In the genomic region with DNA sequence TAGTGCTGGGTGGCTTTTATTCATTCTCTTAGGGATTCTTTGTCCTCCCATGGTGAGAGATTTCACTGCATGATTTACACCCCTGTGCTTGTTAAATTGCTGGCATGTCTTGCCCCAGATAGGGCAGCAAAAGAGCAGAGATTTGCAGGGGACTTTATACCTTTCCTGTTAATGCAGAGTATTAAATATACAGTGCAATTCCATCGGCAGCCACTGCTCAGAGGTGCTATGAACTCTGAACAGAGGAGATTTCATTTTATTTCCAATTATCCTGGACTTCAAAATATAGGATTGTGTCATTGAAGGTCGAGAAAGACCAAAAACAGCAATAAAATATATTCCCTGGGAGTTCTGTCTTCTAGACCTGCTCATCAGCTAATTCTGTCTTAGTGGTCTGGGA, we compare ENCODE assay signal across 21 cellular contexts.
DNase-seq lines count a peak whose midpoint lies in the region; ATAC-seq, FAIRE-seq and TF ChIP-seq lines count a peak whose summit lies in the region.
"Had no signal": no experiment of that assay in that cellular context is flagged by ENCODE, and none has a peak within 500 bp of the region (broad histone marks: within the 10 kb centered on the region; RNA-seq: fewer than 3 reads in every experiment).

No MANE protein-coding gene starts in this region.

- H3K36me3 ChIP-seq in mammary epithelial cell (ENCODE audit: insufficient read depth, low read length) (no peaks in the 10 kb centered on the region), breast epithelium (no peaks in the 10 kb centered on the region), GM12878 (ENCODE audit: control insufficient read depth in 2 of 2, insufficient read depth in 2 of 2, low read length in 1 of 2) (no peaks in the 10 kb centered on the region)
- H3K36me3 ChIP-seq: ascending aorta, transverse colon had no signal

- ATAC-seq in GM12878 (peak; percentile 35; the same call in 1 of the 3 replicates), foreskin keratinocyte (peak; percentile 16), HG03378 (IDR thresholded peaks at IDR 0.05; ENCODE audit: unreplicated experiment) (no peak)
- ATAC-seq: natural killer cell treated with Interleukin-12 subunit alpha and Interleukin-12 subunit beta and Interleukin-15 and Interleukin-18, amount 100 ng/mL, for 72 hours; stimulated activated memory B cell treated with anti-CD40 and anti-IgM and Interleukin-4, amounts not matched to agents 10 μg/mL and 1 μg/mL and 100 μg/mL, for 72 hours had no signal

- H3K4me1 ChIP-seq in mammary epithelial cell (ENCODE audit: insufficient read depth, low read length) (peaks cover 14% of the 10 kb centered on the region), breast epithelium (no peaks in the 10 kb centered on the region), GM12878 (ENCODE audit: control insufficient read depth, insufficient read depth, low read length) (no peaks in the 10 kb centered on the region), foreskin keratinocyte (peaks cover 7% of the 10 kb centered on the region)
- H3K4me1 ChIP-seq: A549, ascending aorta had no signal

- BruUV-seq in mammary epithelial cell (replicated peaks; lab: Mats Ljungman, UMichigan) (no TSS peak), GM12878 (replicated peaks; lab: Mats Ljungman, UMichigan) (no TSS peak)

- H3K4me3 ChIP-seq in mammary epithelial cell (replicated peaks in 1 of 3; ENCODE audit: insufficient read depth in 1 of 3, low read depth in 2 of 3, low read length in 3 of 3), result no peak overlapping the region
- no peak overlapping the region for H3K4me3 ChIP-seq in breast epithelium
- no peak overlapping the region for H3K4me3 ChIP-seq in GM12878
- H3K4me3 ChIP-seq: A549, ascending aorta, transverse colon had no signal

- intact Hi-C loops in mammary epithelial cell (cut with micrococcal nuclease), result no loop called here
- intact Hi-C loops in breast epithelium (cut with DNase I; ENCODE audit: low total_unique reads), result no loop called here
- intact Hi-C loops in GM12878 (cut with micrococcal nuclease; ENCODE audit: unreplicated experiment), result no loop called here
- intact Hi-C loops in posterior cingulate gyrus (cut with DNase I), result loop anchor here (5.0 kb wide), 1 partner anchor 40 kb away; no protein-coding TSS in a partner anchor

- H3K9ac ChIP-seq in mammary epithelial cell (ENCODE audit: insufficient read depth, low read length) (no peak overlapping the region), GM12878 (ENCODE audit: control insufficient read depth, insufficient read depth, low read length) (no peak overlapping the region)

- H3K4me2 ChIP-seq in mammary epithelial cell (ENCODE audit: insufficient read depth, low read depth, low read length), result no peak overlapping the region
- no peak overlapping the region for H3K4me2 ChIP-seq in GM12878 (ENCODE audit: control insufficient read depth, insufficient read depth)
- H3K4me2 ChIP-seq: A549 had no signal

- H4K20me1 ChIP-seq in mammary epithelial cell (ENCODE audit: insufficient read depth, low read length) (no peaks in the 10 kb centered on the region), GM12878 (ENCODE audit: control insufficient read depth, insufficient read depth) (no peaks in the 10 kb centered on the region)

- H2AFZ ChIP-seq in mammary epithelial cell (ENCODE audit: low read depth, low read length) (no peak overlapping the region), GM12878 (ENCODE audit: control insufficient read depth, low read depth, low read length) (no peak overlapping the region)

- no peak for FAIRE-seq in GM12878 (lab: Jason Lieb, UNC)
- FAIRE-seq: A549, islet of Langerhans had no signal

- 43% methylated on average over 2 of the region's 2 CpGs for WGBS in mammary epithelial cell (ENCODE audit: low coverage, missing lambda C conversion rate)
- 7% methylated on average over 2 of the region's 2 CpGs for WGBS in GM12878 (ENCODE audit: insufficient coverage, insufficient replicate concordance, low lambda C conversion rate, missing lambda C conversion rate)

- TF ChIP-seq RAD21 in GM12878 (IDR thresholded peaks at IDR 0.05; ENCODE audit: insufficient read depth, low read depth, low read length), result no peak

- TF ChIP-seq POLR2A in breast epithelium (IDR thresholded peaks at IDR 0.05) (no peak), GM12878 (IDR thresholded peaks at IDR 0.05; ENCODE audit: low read depth, low read length) (no peak)

- H3K79me2 ChIP-seq in mammary epithelial cell (ENCODE audit: insufficient read depth, low read length) (no peaks in the 10 kb centered on the region), GM12878 (ENCODE audit: control insufficient read depth, insufficient read depth, low read length) (no peaks in the 10 kb centered on the region)

- no peak for DNase-seq in mammary epithelial cell
- no peak for DNase-seq in breast epithelium (ENCODE audit: low spot score in 2 of 2)
- DNase-seq in GM12878 (ENCODE audit: low read depth, low spot score), result no peak
- DNase-seq in foreskin keratinocyte, result no peak
- no peak for DNase-seq in posterior cingulate gyrus
- no peak for DNase-seq in dermis blood vessel endothelial cell
- DNase-seq: activated CD4-positive, alpha-beta T cell treated with anti-CD3 and anti-CD28 coated beads, Interleukin-2, amount 10 ng/mL, durations not matched to agents 7 days and 5 days; activated naive CD4-positive, alpha-beta T cell; CD4-positive, CD25-positive, alpha-beta regulatory T cell; NCI-H1417 treated with DMSO at 0.1 percent for 48 hours; NK-92 treated with Interleukin-12 subunit alpha and Interleukin-12 subunit beta, amount 100 ng/mL, for 24 hours; stimulated activated CD4-positive, alpha-beta T cell treated with anti-CD3 and anti-CD28 coated beads, Interleukin-15, amount 100 ng/mL, for 24 hours; SW 1271; transverse colon had no signal

- CTCF ChIA-PET in mammary epithelial cell (lab: Charles Lee; ENCODE audit: low non-redundant PET), result no interaction called here
- CTCF ChIA-PET in GM12878 (lab: Yijun Ruan, JAX), result no interaction called here

- dilution Hi-C loops in mammary epithelial cell (cut with HindIII; ENCODE audit: low sequenced_read_pairs), result loop anchor here (5.0 kb wide), 1 partner anchor 95 kb away; no protein-coding TSS in a partner anchor

- SMC1A ChIA-PET in GM12878 (lab: Charles Lee; ENCODE audit: uncharacterized antibody, unreplicated experiment), result interaction anchor here (1.6 kb wide), 1 partner anchor 15 kb away, joined by 4 read pairs; no protein-coding TSS in a partner anchor

- in situ Hi-C loops in mammary epithelial cell (cut with MboI; ENCODE audit: low sequenced_read_pairs in 2 of 2) (no loop called here), GM12878 (cut with MboI) (no loop called here)

- no peaks in the 10 kb centered on the region for H3K9me3 ChIP-seq in mammary epithelial cell (replicated peaks; ENCODE audit: insufficient read depth, low read length)
- no peaks in the 10 kb centered on the region for H3K9me3 ChIP-seq in breast epithelium
- H3K9me3 ChIP-seq in GM12878 (replicated peaks; ENCODE audit: control insufficient read depth, insufficient read depth, low read length), result no peaks in the 10 kb centered on the region
- H3K9me3 ChIP-seq: A549, ascending aorta, transverse colon had no signal

- RAD21 ChIA-PET in GM12878 (lab: Charles Lee; ENCODE audit: unreplicated experiment), result no interaction called here

- POLR2A ChIA-PET in GM12878 (lab: Charles Lee), result no interaction called here

- TF ChIP-seq CTCF in mammary epithelial cell (conservative IDR thresholded peaks at IDR 0.05 in 1 of 2, IDR thresholded peaks at IDR 0.05 in 1 of 2; ENCODE audit: extremely low read depth in 1 of 2, insufficient read depth in 1 of 2, low read depth in 1 of 2, low read length in 2 of 2), result peak; percentile 13 to 25
- no peak for TF ChIP-seq CTCF in breast epithelium (IDR thresholded peaks at IDR 0.05)
- TF ChIP-seq CTCF in GM12878 (IDR thresholded peaks at IDR 0.05 in 2 of 3, conservative IDR thresholded peaks at IDR 0.05 in 1 of 3; ENCODE audit: control insufficient read depth in 2 of 3, extremely low read depth in 1 of 3, insufficient read depth in 1 of 3, low read depth in 3 of 3, low read length in 3 of 3), result no peak
- TF ChIP-seq CTCF in foreskin keratinocyte (conservative IDR thresholded peaks at IDR 0.05), result no peak

- no peak overlapping the region for H3K27ac ChIP-seq in mammary epithelial cell (ENCODE audit: insufficient read depth, low read depth, low read length)
- peak overlapping the region in 1 of 2 donors; percentile 63 for H3K27ac ChIP-seq in breast epithelium
- H3K27ac ChIP-seq in GM12878 (ENCODE audit: control insufficient read depth, insufficient read depth), result no peak overlapping the region
- no peak overlapping the region for H3K27ac ChIP-seq in foreskin keratinocyte
- H3K27ac ChIP-seq in temporal lobe (ENCODE audit: low read depth, low read length), result peak overlapping the region; percentile 94
- H3K27ac ChIP-seq: A549, ascending aorta, transverse colon had no signal

- H3K27me3 ChIP-seq in mammary epithelial cell (ENCODE audit: insufficient read depth, low read length), result no peaks in the 10 kb centered on the region
- H3K27me3 ChIP-seq in breast epithelium, result no peaks in the 10 kb centered on the region
- H3K27me3 ChIP-seq in GM12878 (replicated peaks in 1 of 2; ENCODE audit: control insufficient read depth in 2 of 2, insufficient read depth in 2 of 2, low read length in 1 of 2), result no peaks in the 10 kb centered on the region
- peaks cover 2% of the 10 kb centered on the region for H3K27me3 ChIP-seq in foreskin keratinocyte
- H3K27me3 ChIP-seq: ascending aorta, transverse colon had no signal

- TF ChIP-seq EP300 in GM12878 (IDR thresholded peaks at IDR 0.05; ENCODE audit: borderline replicate concordance in 1 of 2, control insufficient read depth in 1 of 2, low read depth in 2 of 2, low read length in 2 of 2), result no peak

TF ChIP-seq in GM12878, 131 proteins besides CTCF, POLR2A, EP300 and RAD21 (continues in another document):
- TF ChIP-seq TCF12 (IDR thresholded peaks at IDR 0.05; ENCODE audit: low read depth, low read length), result no peak

Comparison
In these comparisons a context has a peak if more than half of its experiments do, and no peak if none do; other contexts are left out.
1. CTCF ChIP-seq: peak in mammary epithelial cell (2 of 2); none in breast epithelium (0 of 3), GM12878 (0 of 3) and foreskin keratinocyte (single experiment).